In genomic region chr12:1587927-1588573, GRCh38 we compare ENCODE assay signal across 12 cellular contexts. TPM values are rescaled to one million over a fixed set of nuclear protein-coding genes. Genes with fewer than 3 reads are reported as not detected.
DNase-seq lines count a peak whose midpoint lies in the region; ATAC-seq and TF ChIP-seq lines count a peak whose summit lies in the region.
"Had no signal": no experiment of that assay in that cellular context is flagged by ENCODE, and none has a peak within 500 bp of the region (broad histone marks: within the 10 kb centered on the region; RNA-seq: fewer than 3 reads in every experiment).

No MANE protein-coding gene starts in this region.

- peak overlapping the region in 6 of 11 experiments; percentile 1 to 31 (median 14); a peak in 7 of 22 replicates for H3K4me2 ChIP-seq in BLaER1 treated with 17β-estradiol and CSF1 and Interleukin-3, amounts not matched to agents 10 nM and 100 nM

- H3K27me3 Mint-ChIP-seq in HFFc6 (ENCODE audit: insufficient read depth) = peaks cover 13% of the 10 kb centered on the region
- H3K27me3 Mint-ChIP-seq in naive thymus-derived CD8-positive, alpha-beta T cell = no peaks in the 10 kb centered on the region

- no peaks in the 10 kb centered on the region for H3K9me3 ChIP-seq in BLaER1 treated with 17β-estradiol and CSF1 and Interleukin-3, amounts not matched to agents 10 nM and 100 nM (replicated peaks in 1 of 11)

- peaks cover 88% of the 10 kb centered on the region for H3K4me1 Mint-ChIP-seq in HFFc6 (ENCODE audit: low read depth)
- H3K4me1 Mint-ChIP-seq in naive thymus-derived CD8-positive, alpha-beta T cell = peaks cover 36 to 65% (median 62%) of the 10 kb centered on the region in 4 donors

- H3K27me3 ChIP-seq in BLaER1 treated with 17β-estradiol and CSF1 and Interleukin-3, amounts not matched to agents 10 nM and 100 nM = no peaks in the 10 kb centered on the region
- H3K27me3 ChIP-seq: foreskin keratinocyte had no signal

- peak overlapping the region; percentile 79 for H3K27ac Mint-ChIP-seq in HFFc6
- H3K27ac Mint-ChIP-seq in naive thymus-derived CD8-positive, alpha-beta T cell = peak overlapping the region; percentile 25 to 91 (median 76)

- no peak overlapping the region for H3K27ac ChIP-seq in BLaER1 treated with 17β-estradiol and CSF1 and Interleukin-3, amounts not matched to agents 10 nM and 100 nM
- H3K27ac ChIP-seq: foreskin keratinocyte had no signal

- no peak overlapping the region for H3K9ac ChIP-seq in BLaER1 treated with 17β-estradiol and CSF1 and Interleukin-3, amounts not matched to agents 10 nM and 100 nM

- TF ChIP-seq CTCF in HFFc6 (IDR thresholded peaks at IDR 0.05) = no peak
- no peak for TF ChIP-seq CTCF in choroid plexus epithelial cell (conservative IDR thresholded peaks at IDR 0.05; ENCODE audit: low read depth, low read length)

- POLR2A ChIA-PET in naive thymus-derived CD8-positive, alpha-beta T cell (lab: Charles Lee) = interaction anchor here (1.6 to 2.4 kb wide), 2 partner anchors 11 to 14 kb away, joined by 3 to 10 read pairs; no protein-coding TSS in a partner anchor

- peaks cover 32 to 79% (median 55%) of the 10 kb centered on the region in 10 experiments for H3K4me1 ChIP-seq in BLaER1 treated with 17β-estradiol and CSF1 and Interleukin-3, amounts not matched to agents 10 nM and 100 nM

- ATAC-seq in naive thymus-derived CD8-positive, alpha-beta T cell = peak; percentile 52 to 72
- ATAC-seq in HG03342 (IDR thresholded peaks at IDR 0.05; ENCODE audit: unreplicated experiment) (no peak), HG03439 (IDR thresholded peaks at IDR 0.05; ENCODE audit: unreplicated experiment) (no peak), GM21367 (IDR thresholded peaks at IDR 0.05; ENCODE audit: unreplicated experiment) (no peak)
- ATAC-seq: foreskin keratinocyte had no signal

- H3K36me3 Mint-ChIP-seq in HFFc6 (ENCODE audit: low read depth) = peaks cover 38% of the 10 kb centered on the region
- peaks cover 0 to 37% (median 0%) of the 10 kb centered on the region in 3 donors for H3K36me3 Mint-ChIP-seq in naive thymus-derived CD8-positive, alpha-beta T cell

- H4K20me1 ChIP-seq in BLaER1 treated with 17β-estradiol and CSF1 and Interleukin-3, amounts not matched to agents 10 nM and 100 nM = peaks cover 41 to 69% (median 51%) of the 10 kb centered on the region in 11 experiments; a peak in 21 of 22 replicates

- H3K9me3 Mint-ChIP-seq in HFFc6 = no peaks in the 10 kb centered on the region
- no peaks in the 10 kb centered on the region for H3K9me3 Mint-ChIP-seq in naive thymus-derived CD8-positive, alpha-beta T cell

- H3K4me3 Mint-ChIP-seq in HFFc6 = peak overlapping the region; percentile 60
- H3K4me3 Mint-ChIP-seq in naive thymus-derived CD8-positive, alpha-beta T cell = peak overlapping the region in 8 of 10 donors; percentile 9 to 66 (median 51)

- H3K4me3 ChIP-seq in BLaER1 treated with 17β-estradiol and CSF1 and Interleukin-3, amounts not matched to agents 10 nM and 100 nM = no peak overlapping the region
- no peak overlapping the region for H3K4me3 ChIP-seq in choroid plexus epithelial cell (ENCODE audit: low read depth, low read length)

- DNase-seq in HFFc6 (no peak), choroid plexus epithelial cell (ENCODE audit: low read depth) (peak; percentile 41), SHP77 treated with DMSO at 0.1 percent for 48 hours (lab: John Stamatoyannopoulos, UW) (no peak)
- peak in 7 of 10 donors; percentile 10 to 49 (median 26) for DNase-seq in naive thymus-derived CD8-positive, alpha-beta T cell
- DNase-seq: activated CD4-positive, CD25-positive, alpha-beta regulatory T cell; foreskin keratinocyte; NCI-H1105 treated with DMSO at 0.1 percent for 48 hours; stimulated activated CD4-positive, alpha-beta T cell treated with anti-CD3 and anti-CD28 coated beads, Interleukin-1b, Interleukin-23, amount 100 ng/mL, for 48 hours had no signal

- H3K36me3 ChIP-seq in BLaER1 treated with 17β-estradiol and CSF1 and Interleukin-3, amounts not matched to agents 10 nM and 100 nM = peaks cover 0 to 16% (median 0%) of the 10 kb centered on the region in 11 experiments; a peak in 8 of 22 replicates

RNA-seq across cellular contexts. Expression of gene FBXL14, which starts 6.3 kb away (rescaled TPM):
- 1 to 10 TPM; 5.2 to 6.5 (median 5.4) TPM for total RNA-seq in HFFc6 (2021; fragmentation: NEBNext Ultra II Directional; extraction: Animal tissue kit (Norgen Biotek cat#: 25700))
- 10 to 100 TPM; 36.5 to 38.8 TPM for total RNA-seq in naive thymus-derived CD8-positive, alpha-beta T cell
- 10 to 100 TPM; 12.1 to 24.5 (median 16.6) TPM for polyA plus RNA-seq in naive thymus-derived CD8-positive, alpha-beta T cell

RNA-seq across cellular contexts. Expression of gene WNT5B, which starts 41.0 kb away (rescaled TPM):
- 100 to 1,000 TPM; 191 to 289 (median 200) TPM for total RNA-seq in HFFc6 (2021; fragmentation: NEBNext Ultra II Directional; extraction: Animal tissue kit (Norgen Biotek cat#: 25700))
- not detected for total RNA-seq in naive thymus-derived CD8-positive, alpha-beta T cell
- polyA plus RNA-seq in naive thymus-derived CD8-positive, alpha-beta T cell = not detected

Comparison
In these comparisons a context has a peak if more than half of its experiments do, and no peak if none do; other contexts are left out.
1. DNase-seq: peak in choroid plexus epithelial cell (single experiment) and naive thymus-derived CD8-positive, alpha-beta T cell (7 of 10); none in HFFc6 (single experiment) and SHP77 treated with DMSO at 0.1 percent for 48 hours (single experiment).
2. ATAC-seq: peak in naive thymus-derived CD8-positive, alpha-beta T cell (2 of 2); none in HG03342 (single experiment), HG03439 (single experiment) and GM21367 (single experiment).
3. RNA of gene FBXL14, which starts 6.3 kb away (total RNA-seq): 36.5 to 38.8 TPM in naive thymus-derived CD8-positive, alpha-beta T cell; 5.2 to 6.5 TPM in HFFc6; every median in the first group is over 4 times any median in the second.
4. RNA of gene WNT5B, which starts 41.0 kb away (total RNA-seq): 191 to 289 TPM in HFFc6; not detected in naive thymus-derived CD8-positive, alpha-beta T cell; every median in the first group is over 100 times any median in the second.